In genomic region chr18:107947-108664, GRCh38 we compare ENCODE assay signal across 12 cellular contexts. TPM values are rescaled to one million over a fixed set of nuclear protein-coding genes. Genes with fewer than 3 reads are reported as not detected.
DNase-seq lines count a peak whose midpoint lies in the region; ATAC-seq and TF ChIP-seq lines count a peak whose summit lies in the region.
"Not testable (repeated sequence)": the region's sequence is repeated elsewhere in the genome, so short reads cannot be mapped to it uniquely, and the experiment has no call there.
"Had no signal": no experiment of that assay in that cellular context is flagged by ENCODE, and none has a peak within 500 bp of the region (broad histone marks: within the 10 kb centered on the region; RNA-seq: fewer than 3 reads in every experiment).

No MANE protein-coding gene starts in this region.

- H3K9me3 ChIP-seq in psoas muscle, result not testable (repeated sequence)

- H3K4me3 Mint-ChIP-seq in activated CD8-positive, alpha-beta memory T cell treated with anti-CD3 and anti-CD28 coated beads, Interleukin-2, amount 10 ng/mL, durations not matched to agents 7 days and 5 days, result not testable (repeated sequence)

- H3K4me3 ChIP-seq in psoas muscle, result not testable (repeated sequence)

- not testable (repeated sequence) for H3K4me1 Mint-ChIP-seq in activated CD8-positive, alpha-beta memory T cell treated with anti-CD3 and anti-CD28 coated beads, Interleukin-2, amount 10 ng/mL, durations not matched to agents 7 days and 5 days

- intact Hi-C loops in left cardiac atrium (cut with DNase I); psoas muscle (cut with DNase I): not testable (repeated sequence)

- H3K27ac Mint-ChIP-seq in activated CD8-positive, alpha-beta memory T cell treated with anti-CD3 and anti-CD28 coated beads, Interleukin-2, amount 10 ng/mL, durations not matched to agents 7 days and 5 days, result not testable (repeated sequence)

- CTCF ChIA-PET in activated CD8-positive, alpha-beta memory T cell treated with anti-CD3 and anti-CD28 coated beads, Interleukin-2, amount 10 ng/mL, durations not matched to agents 7 days and 5 days (lab: Charles Lee), result not testable (repeated sequence)

- not testable (repeated sequence) for TF ChIP-seq CTCF in psoas muscle (IDR thresholded peaks at IDR 0.05)

- not testable (repeated sequence) for H3K36me3 ChIP-seq in psoas muscle (ENCODE audit: insufficient read depth in 1 of 2, low read depth in 1 of 2)

- not testable (repeated sequence) for H3K27ac ChIP-seq in psoas muscle

- WGBS in psoas muscle, 3 donors, result 30 to 43% (median 43%) methylated on average over 1 of the region's 3 CpGs

- H3K4me1 ChIP-seq in psoas muscle, result not testable (repeated sequence)

- H3K9me3 Mint-ChIP-seq in activated CD8-positive, alpha-beta memory T cell treated with anti-CD3 and anti-CD28 coated beads, Interleukin-2, amount 10 ng/mL, durations not matched to agents 7 days and 5 days (ENCODE audit: low read depth), result peaks cover 25% of the 10 kb centered on the region

- peak; percentile 34 for ATAC-seq in GM18508 (IDR thresholded peaks at IDR 0.05; ENCODE audit: insufficient read depth, unreplicated experiment)
- ATAC-seq in GM19468 (IDR thresholded peaks at IDR 0.05; ENCODE audit: extremely low read depth, unreplicated experiment), result peak; percentile 23
- ATAC-seq in HG02610 (IDR thresholded peaks at IDR 0.05; ENCODE audit: unreplicated experiment), result peak; percentile 42
- ATAC-seq in HG03064 (IDR thresholded peaks at IDR 0.05; ENCODE audit: low read depth, unreplicated experiment), result peak; percentile 53
- peak; percentile 39 for ATAC-seq in HG03520 (IDR thresholded peaks at IDR 0.05; ENCODE audit: unreplicated experiment)
- ATAC-seq in activated CD8-positive, alpha-beta memory T cell treated with anti-CD3 and anti-CD28 coated beads, Interleukin-2, amount 10 ng/mL, durations not matched to agents 7 days and 5 days, result peak; percentile 38
- ATAC-seq in left cardiac atrium, result peak; percentile 58 to 74
- peak; percentile 61 to 77 (median 69) for ATAC-seq in psoas muscle

- not testable (repeated sequence) for H3K36me3 Mint-ChIP-seq in activated CD8-positive, alpha-beta memory T cell treated with anti-CD3 and anti-CD28 coated beads, Interleukin-2, amount 10 ng/mL, durations not matched to agents 7 days and 5 days

- H3K27me3 ChIP-seq in psoas muscle (ENCODE audit: insufficient read depth in 3 of 3, low read length in 2 of 3), result not testable (repeated sequence)

- not testable (repeated sequence) for H3K27me3 Mint-ChIP-seq in activated CD8-positive, alpha-beta memory T cell treated with anti-CD3 and anti-CD28 coated beads, Interleukin-2, amount 10 ng/mL, durations not matched to agents 7 days and 5 days

- DNase-seq in activated CD8-positive, alpha-beta memory T cell treated with anti-CD3 and anti-CD28 coated beads, Interleukin-2, amount 10 ng/mL, durations not matched to agents 7 days and 5 days, result peak; percentile 49
- DNase-seq in left cardiac atrium, psoas muscle: not testable (repeated sequence)

RNA-seq across cellular contexts. Expression of gene USP14, which starts 50.3 kb away (rescaled TPM):
- 10 to 100 TPM; 65.2 to 84.0 TPM for total RNA-seq in activated CD8-positive, alpha-beta memory T cell treated with anti-CD3 and anti-CD28 coated beads, Interleukin-2, amount 10 ng/mL, durations not matched to agents 7 days and 5 days
- total RNA-seq in left cardiac atrium (10 to 100 TPM; 42.6 to 47.2 TPM), psoas muscle (10 to 100 TPM; 59.7 to 76.1 (median 72.8) TPM)
- 100 to 1,000 TPM in 1 of 3 donors, 10 to 100 TPM in 2; 40.7 to 166 (median 73.5) TPM for polyA plus RNA-seq in psoas muscle

RNA-seq across cellular contexts. Expression of gene TUBB8B, which starts 58.7 kb away (rescaled TPM):
- total RNA-seq in activated CD8-positive, alpha-beta memory T cell treated with anti-CD3 and anti-CD28 coated beads, Interleukin-2, amount 10 ng/mL, durations not matched to agents 7 days and 5 days, result not detected
- total RNA-seq in left cardiac atrium, result not detected
- total RNA-seq in psoas muscle, result not detected
- under 1 TPM in 1 of 3 donors, not detected in 2; 0.04 TPM for polyA plus RNA-seq in psoas muscle
- total RNA-seq: activated CD4-positive, alpha-beta memory T cell treated with anti-CD3 and anti-CD28 coated beads, Interleukin-2, amount 10 ng/mL, durations not matched to agents 7 days and 5 days; CD8-positive, alpha-beta T cell; tibial nerve had no signal
- polyA plus RNA-seq: SK-N-SH had no signal
